In the genomic region with DNA sequence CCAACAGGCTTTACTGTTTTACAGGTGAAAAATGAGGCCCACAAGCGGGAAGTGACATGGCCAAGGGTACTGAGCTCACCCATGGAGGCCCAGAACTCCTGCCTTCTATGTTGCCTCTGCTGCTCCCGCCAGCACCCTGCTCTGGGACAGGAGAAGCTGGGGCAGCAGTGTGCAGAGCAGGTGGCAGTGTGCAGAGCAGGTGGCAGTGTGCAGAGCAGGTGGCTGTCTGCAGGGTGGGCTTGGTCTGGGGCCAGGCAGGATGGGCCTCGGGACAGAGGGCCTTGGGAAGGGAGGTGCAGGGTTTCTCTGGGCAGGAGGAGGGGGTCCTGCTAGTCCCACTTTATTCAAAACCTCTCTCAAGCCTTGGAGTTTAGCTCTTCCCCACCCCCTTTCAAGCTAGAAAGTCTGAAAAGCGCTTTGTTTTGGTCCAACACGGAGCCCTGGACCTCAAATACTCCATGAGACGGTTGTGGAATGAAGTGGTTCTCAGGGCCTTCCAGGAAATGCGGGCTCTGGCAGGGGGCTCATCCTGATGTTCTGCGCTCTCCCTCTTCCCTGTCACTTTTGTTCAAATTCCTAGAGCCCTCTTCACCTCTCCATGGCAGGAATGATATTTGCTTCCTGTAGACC, we compare ENCODE assay signal across 24 cellular contexts. TPM values are rescaled to one million over a fixed set of nuclear protein-coding genes. Genes with fewer than 3 reads are reported as not detected.
A peak's percentile ranks its signal among the peaks of the same experiment; 100 is the strongest.
DNase-seq lines count a peak whose midpoint lies in the region; ATAC-seq and TF ChIP-seq lines count a peak whose summit lies in the region.
"Had no signal": no experiment of that assay in that cellular context is flagged by ENCODE, and none has a peak within 500 bp of the region (broad histone marks: within the 10 kb centered on the region; RNA-seq: fewer than 3 reads in every experiment).

No MANE protein-coding gene starts in this region.

- H3K4me1 ChIP-seq in right atrium auricular region (peaks cover 0 to 78% of the 10 kb centered on the region in 2 donors), lower lobe of right lung (peaks cover 69% of the 10 kb centered on the region), skeletal muscle tissue (ENCODE audit: control insufficient read depth in 3 of 3, insufficient read depth in 3 of 3, low read length in 3 of 3) (peaks cover 76 to 96% (median 84%) of the 10 kb centered on the region in 3 donors)

- H3K27me3 ChIP-seq in right atrium auricular region (no peaks in the 10 kb centered on the region), lower lobe of right lung (ENCODE audit: low read depth) (no peaks in the 10 kb centered on the region), skeletal muscle tissue (ENCODE audit: control insufficient read depth in 3 of 3, insufficient read depth in 3 of 3, low read length in 3 of 3) (no peaks in the 10 kb centered on the region)
- H3K27me3 ChIP-seq: BLaER1, brain microvascular endothelial cell had no signal

- ATAC-seq in left ventricle myocardium superior (no peak), lower lobe of right lung (no peak), GM21390 (IDR thresholded peaks at IDR 0.05; ENCODE audit: unreplicated experiment) (no peak)
- ATAC-seq: A549, natural killer cell had no signal

- TF ChIP-seq CTCF in right atrium auricular region (IDR thresholded peaks at IDR 0.05) (no peak), lower lobe of right lung (IDR thresholded peaks at IDR 0.05) (no peak)

- intact Hi-C loops in left ventricle myocardium superior (cut with micrococcal nuclease), result no loop called here
- intact Hi-C loops in lower lobe of right lung (cut with DNase I), result no loop called here

- H3K4me3 ChIP-seq in right atrium auricular region (no peak overlapping the region), lower lobe of right lung (no peak overlapping the region), skeletal muscle tissue (ENCODE audit: low read length in 3 of 3) (no peak overlapping the region)
- H3K4me3 ChIP-seq: A549, BLaER1, GM23338, skin epidermis had no signal

- peak overlapping the region in 1 of 2 donors; percentile 73 for H3K27ac ChIP-seq in right atrium auricular region
- peak overlapping the region; percentile 11 for H3K27ac ChIP-seq in lower lobe of right lung
- peak overlapping the region; percentile 88 for H3K27ac ChIP-seq in skeletal muscle tissue (ENCODE audit: low read depth, low read length)
- H3K27ac ChIP-seq: brain microvascular endothelial cell, WERI-Rb-1 had no signal

- DNase-seq in left ventricle myocardium superior (peak; percentile 13), right atrium auricular region (ENCODE audit: low spot score) (no peak), lower lobe of right lung (peak; percentile 34), NCI-H526 treated with DMSO at 0.1 percent for 48 hours (lab: John Stamatoyannopoulos, UW) (no peak), DMS153 (lab: John Stamatoyannopoulos, UW) (no peak), UCSD-AML1 (lab: John Stamatoyannopoulos, UW; ENCODE audit: unreplicated experiment) (no peak)
- DNase-seq: activated CD4-positive, alpha-beta T cell treated with anti-CD3 and anti-CD28 coated beads, Interleukin-2, amount 50 U/mL, for 1 hour; activated CD8-positive, alpha-beta memory T cell treated with anti-CD3 and anti-CD28 coated beads, Interleukin-2, amount 50 U/mL, for 4 hours; activated naive CD8-positive, alpha-beta T cell treated with anti-CD3 and anti-CD28 coated beads, Interleukin-2, amount 10 ng/mL, durations not matched to agents 7 days and 5 days; brain microvascular endothelial cell; Calu3; mammary epithelial cell; natural killer cell; NCI-H1930; NCI-H446; stimulated activated CD4-positive, alpha-beta T cell treated with anti-CD3 and anti-CD28 coated beads, Interleukin-4, amount 100 ng/mL, for 1 hour; T-helper 1 cell; WERI-Rb-1 had no signal

- H3K36me3 ChIP-seq in right atrium auricular region, result no peaks in the 10 kb centered on the region
- H3K36me3 ChIP-seq in lower lobe of right lung, result no peaks in the 10 kb centered on the region
- H3K36me3 ChIP-seq in skeletal muscle tissue (ENCODE audit: control insufficient read depth in 3 of 3, insufficient read depth in 3 of 3, low read length in 3 of 3), result no peaks in the 10 kb centered on the region
- H3K36me3 ChIP-seq: BLaER1, brain microvascular endothelial cell, WERI-Rb-1 had no signal

- H3K9me3 ChIP-seq in right atrium auricular region (no peaks in the 10 kb centered on the region), lower lobe of right lung (no peaks in the 10 kb centered on the region), skeletal muscle tissue (ENCODE audit: control insufficient read depth in 3 of 3, low read length in 3 of 3) (no peaks in the 10 kb centered on the region)
- H3K9me3 ChIP-seq: A549, BLaER1 had no signal

- H3K9ac ChIP-seq in skeletal muscle tissue (ENCODE audit: low read depth in 1 of 3, low read length in 3 of 3), result no peak overlapping the region

RNA-seq across cellular contexts. Expression of gene TSPAN15, which starts 26.8 kb away (rescaled TPM):
- total RNA-seq in left ventricle myocardium superior (8.3 TPM), right atrium auricular region (1 to 10 TPM; 6.6 to 7.7 TPM), lower lobe of right lung (46.1 TPM), skeletal muscle tissue (72.0 TPM)

Comparison
In these comparisons a context has a peak if more than half of its experiments do, and no peak if none do; other contexts are left out.
1. DNase-seq: peak in left ventricle myocardium superior (single experiment) and lower lobe of right lung (single experiment); none in right atrium auricular region (single experiment), NCI-H526 treated with DMSO at 0.1 percent for 48 hours (single experiment), DMS153 (single experiment) and UCSD-AML1 (single experiment).